Comparison of ENCODE assay signal across 20 cellular contexts in genomic region chr1:151508721-151509292, GRCh38. TPM values are rescaled to one million over a fixed set of nuclear protein-coding genes. Genes with fewer than 3 reads are reported as not detected.
A peak's percentile ranks its signal among the peaks of the same experiment; 100 is the strongest.
DNase-seq lines count a peak whose midpoint lies in the region; ATAC-seq and TF ChIP-seq lines count a peak whose summit lies in the region.
"Had no signal": no experiment of that assay in that cellular context is flagged by ENCODE, and none has a peak within 500 bp of the region (broad histone marks: within the 10 kb centered on the region; RNA-seq: fewer than 3 reads in every experiment).

No MANE protein-coding gene starts in this region.

- POLR2A ChIA-PET in CD4-positive, alpha-beta T cell (lab: Charles Lee): no interaction called here

- H3K79me2 ChIP-seq in Karpas-422 (ENCODE audit: low read length): no peaks in the 10 kb centered on the region

- peak overlapping the region; percentile 55 for H3K4me3 Mint-ChIP-seq in CD4-positive, alpha-beta T cell

- no peak overlapping the region for H3K4me3 ChIP-seq in Karpas-422 (ENCODE audit: low read length)
- H3K4me3 ChIP-seq in duodenal mucosa (ENCODE audit: low read depth in 1 of 2, low read length in 2 of 2): no peak overlapping the region
- peak overlapping the region in 1 of 2 donors; percentile 15 for H3K4me3 ChIP-seq in mucosa of rectum (ENCODE audit: low read length in 2 of 2)
- H3K4me3 ChIP-seq in aorta (ENCODE audit: low read length in 2 of 2): no peak overlapping the region
- no peak overlapping the region for H3K4me3 ChIP-seq in sigmoid colon
- H3K4me3 ChIP-seq: testis had no signal

- H3K9me3 ChIP-seq in CD4-positive, alpha-beta T cell (ENCODE audit: control insufficient read depth, low read length): no peaks in the 10 kb centered on the region
- H3K9me3 ChIP-seq in Karpas-422 (ENCODE audit: low read length): no peaks in the 10 kb centered on the region
- no peaks in the 10 kb centered on the region for H3K9me3 ChIP-seq in duodenal mucosa (ENCODE audit: control insufficient read depth in 1 of 2, low read length in 2 of 2)
- H3K9me3 ChIP-seq in mucosa of rectum (ENCODE audit: control insufficient read depth in 2 of 2, low read length in 2 of 2): no peaks in the 10 kb centered on the region
- H3K9me3 ChIP-seq in aorta (ENCODE audit: control insufficient read depth, low read length): no peaks in the 10 kb centered on the region
- no peaks in the 10 kb centered on the region for H3K9me3 ChIP-seq in sigmoid colon
- H3K9me3 ChIP-seq: testis had no signal

- DNase-seq in CD4-positive, alpha-beta T cell: no peak
- DNase-seq in Karpas-422: peak; percentile 37
- DNase-seq in HCEC 1CT: no peak
- no peak for DNase-seq in aorta
- no peak for DNase-seq in NCI-H748 treated with DMSO at 0.1 percent for 48 hours (lab: John Stamatoyannopoulos, UW)
- no peak for DNase-seq in sigmoid colon
- DNase-seq: activated gamma-delta T cell treated with Interleukin-2 at 50 U/mL for 16 hours; anterior cingulate cortex; erythroblast; H7; naive B cell; NCI-H1436 treated with DMSO at 0.1 percent for 48 hours; NCI-H446; retina; stimulated activated CD4-positive, alpha-beta T cell treated with anti-CD3 and anti-CD28 coated beads, Interleukin-1b, Interleukin-23, amount 100 ng/mL, for 48 hours; testis had no signal

- H3K36me3 ChIP-seq in Karpas-422 (ENCODE audit: insufficient read depth, low read length) (no peaks in the 10 kb centered on the region), duodenal mucosa (ENCODE audit: control insufficient read depth in 1 of 2, insufficient read depth in 2 of 2, low read length in 2 of 2) (no peaks in the 10 kb centered on the region), mucosa of rectum (ENCODE audit: control insufficient read depth in 2 of 2, insufficient read depth in 2 of 2, low read length in 2 of 2) (no peaks in the 10 kb centered on the region), aorta (ENCODE audit: control insufficient read depth in 1 of 2, insufficient read depth in 2 of 2, low read length in 1 of 2) (no peaks in the 10 kb centered on the region), sigmoid colon (no peaks in the 10 kb centered on the region)

- WGBS in aorta, 2 donors: 88% methylated on average over 8 of the region's 8 CpGs
- 57 to 81% methylated on average over 8 of the region's 8 CpGs for WGBS in sigmoid colon, 2 donors

- no peaks in the 10 kb centered on the region for H3K9me3 Mint-ChIP-seq in CD4-positive, alpha-beta T cell
- H3K9me3 Mint-ChIP-seq: naive B cell had no signal

- H3K4me1 Mint-ChIP-seq in CD4-positive, alpha-beta T cell (ENCODE audit: low read depth): peaks cover 28% of the 10 kb centered on the region

- H3K4me2 ChIP-seq in Karpas-422 (ENCODE audit: low read depth, low read length, poor library complexity, severe bottlenecking): no peak overlapping the region
- H3K4me2 ChIP-seq: KMS-11 had no signal

- no peak overlapping the region for H3K27ac Mint-ChIP-seq in CD4-positive, alpha-beta T cell

- H2AFZ ChIP-seq in Karpas-422 (ENCODE audit: low read length): no peak overlapping the region

- intact Hi-C loops in CD4-positive, alpha-beta T cell (cut with DNase I, micrococcal nuclease): no loop called here
- intact Hi-C loops in aorta (cut with DNase I): no loop called here
- intact Hi-C loops in sigmoid colon (cut with DNase I): no loop called here

- no peaks in the 10 kb centered on the region for H4K20me1 ChIP-seq in Karpas-422 (ENCODE audit: insufficient read depth, low read depth, low read length)

- TF ChIP-seq EP300 in sigmoid colon (IDR thresholded peaks at IDR 0.05): no peak

- H3K27ac ChIP-seq in CD4-positive, alpha-beta T cell (ENCODE audit: low read depth, low read length): no peak overlapping the region
- H3K27ac ChIP-seq in Karpas-422 (ENCODE audit: low read length) (no peak overlapping the region), duodenal mucosa (ENCODE audit: low read depth, low read length) (peak overlapping the region; percentile 80), mucosa of rectum (ENCODE audit: low read depth in 2 of 2, low read length in 2 of 2) (peak overlapping the region; percentile 96 to 97), aorta (ENCODE audit: low read depth in 1 of 2, low read length in 2 of 2) (no peak overlapping the region), sigmoid colon (no peak overlapping the region)
- H3K27ac ChIP-seq: KMS-11, testis had no signal

- TF ChIP-seq CTCF in CD4-positive, alpha-beta T cell (IDR thresholded peaks at IDR 0.05): no peak
- no peak for TF ChIP-seq CTCF in sigmoid colon (IDR thresholded peaks at IDR 0.05)

- H3K9ac ChIP-seq in Karpas-422 (ENCODE audit: low read length): no peak overlapping the region
- H3K9ac ChIP-seq in duodenal mucosa (ENCODE audit: low read depth in 1 of 2, low read length in 2 of 2): peak overlapping the region in 1 of 2 donors; percentile 34
- H3K9ac ChIP-seq in mucosa of rectum (ENCODE audit: low read depth in 1 of 2, low read length in 2 of 2): peak overlapping the region in 1 of 2 donors; percentile 23
- H3K9ac ChIP-seq: KMS-11 had no signal

- no peaks in the 10 kb centered on the region for H3K27me3 ChIP-seq in CD4-positive, alpha-beta T cell (ENCODE audit: control insufficient read depth, insufficient read depth, low read length)
- H3K27me3 ChIP-seq in Karpas-422 (ENCODE audit: low read length) (no peaks in the 10 kb centered on the region), duodenal mucosa (ENCODE audit: control insufficient read depth in 1 of 2, insufficient read depth in 2 of 2, low read length in 2 of 2) (no peaks in the 10 kb centered on the region), mucosa of rectum (ENCODE audit: control insufficient read depth in 2 of 2, insufficient read depth in 2 of 2, low read length in 2 of 2) (no peaks in the 10 kb centered on the region), aorta (ENCODE audit: control insufficient read depth in 1 of 2, insufficient read depth in 2 of 2, low read length in 1 of 2) (no peaks in the 10 kb centered on the region), sigmoid colon (no peaks in the 10 kb centered on the region)
- H3K27me3 ChIP-seq: testis had no signal

- CTCF ChIA-PET in CD4-positive, alpha-beta T cell (lab: Charles Lee): no interaction called here

- ATAC-seq in CD4-positive, alpha-beta T cell (ENCODE audit: poor library complexity): no peak
- ATAC-seq in aorta (ENCODE audit: low FRiP score): no peak
- ATAC-seq: activated CD4-positive, CD25-positive, alpha-beta regulatory T cell treated with anti-CD3 and anti-CD28 coated beads, Interleukin-2, amount 50 U/mL, for 24 hours had no signal

- H3K9me2 ChIP-seq in Karpas-422 (replicated peaks; ENCODE audit: insufficient read depth, low read length): no peaks in the 10 kb centered on the region

- H3K4me1 ChIP-seq in Karpas-422 (ENCODE audit: low read length) (peaks cover 21% of the 10 kb centered on the region), duodenal mucosa (ENCODE audit: control insufficient read depth in 1 of 2, insufficient read depth in 2 of 2, low read length in 2 of 2) (peaks cover 4 to 25% of the 10 kb centered on the region in 2 donors), mucosa of rectum (ENCODE audit: control insufficient read depth in 2 of 2, insufficient read depth in 2 of 2, low read length in 2 of 2) (peaks cover 27 to 28% of the 10 kb centered on the region in 2 donors), aorta (ENCODE audit: control insufficient read depth in 1 of 2, insufficient read depth in 2 of 2, low read length in 2 of 2) (peaks cover 0 to 5% of the 10 kb centered on the region in 2 donors), sigmoid colon (peaks cover 0 to 17% (median 12%) of the 10 kb centered on the region in 4 donors)

- no peak for TF ChIP-seq POLR2A in sigmoid colon (IDR thresholded peaks at IDR 0.05)

- no peaks in the 10 kb centered on the region for H3K36me3 Mint-ChIP-seq in CD4-positive, alpha-beta T cell (ENCODE audit: low read depth)
- H3K36me3 Mint-ChIP-seq: naive B cell had no signal

- H3K27me3 Mint-ChIP-seq in CD4-positive, alpha-beta T cell: no peaks in the 10 kb centered on the region
- H3K27me3 Mint-ChIP-seq: naive B cell had no signal

RNA-seq across cellular contexts. Expression of gene CGN, which starts 2.4 kb away (rescaled TPM):
- under 1 TPM; 0.08 to 0.28 TPM for total RNA-seq in CD4-positive, alpha-beta T cell
- total RNA-seq in Karpas-422 (2014; rRNA removed; shearing (Covaris generic); ENCODE audit: low replicate concordance): 0.22 TPM in 1 of 2 replicates, not detected in the other
- total RNA-seq in aorta: 1 to 10 TPM in 1 of 2 donors, under 1 TPM in 1; 0.23 to 1.7 TPM
- 10 to 100 TPM in 1 of 2 donors, under 1 TPM in 1; 0.36 to 27.5 TPM for polyA plus RNA-seq in aorta
- total RNA-seq in sigmoid colon: 1 to 10 TPM in 1 of 4 donors, under 1 TPM in 3; 0.33 to 1.8 (median 0.62) TPM
- polyA plus RNA-seq in sigmoid colon: 100 to 1,000 TPM in 2 of 3 donors, 10 to 100 TPM in 1; 91.9 to 132 (median 115) TPM

RNA-seq across cellular contexts. Expression of gene TUFT1, which starts 31.3 kb away (rescaled TPM):
- 1 to 10 TPM; 7.2 to 9.6 TPM for total RNA-seq in CD4-positive, alpha-beta T cell
- not detected in 2 replicates for total RNA-seq in Karpas-422 (2014; rRNA removed; shearing (Covaris generic); ENCODE audit: low replicate concordance)
- total RNA-seq in aorta (10 to 100 TPM in 1 of 2 donors, 1 to 10 TPM in 1; 6.5 to 11.2 TPM), sigmoid colon (10 to 100 TPM in 3 of 4 donors, 1 to 10 TPM in 1; 8.0 to 13.4 (median 11.5) TPM)
- polyA plus RNA-seq in aorta (1 to 10 TPM; 3.9 to 4.5 TPM), sigmoid colon (10 to 100 TPM; 12.1 to 18.0 (median 16.8) TPM)

RNA-seq across cellular contexts. Expression of gene POGZ, which starts 49.5 kb away (rescaled TPM):
- 10 to 100 TPM; 97.8 to 99.4 TPM for total RNA-seq in CD4-positive, alpha-beta T cell
- total RNA-seq in Karpas-422 (2014; rRNA removed; shearing (Covaris generic); ENCODE audit: low replicate concordance): 54.1 and 78.7 TPM in 2 replicates
- total RNA-seq in aorta: 100 to 1,000 TPM in 1 of 2 donors, 10 to 100 TPM in 1; 96.0 to 144 TPM
- 10 to 100 TPM; 11.6 to 34.6 TPM for polyA plus RNA-seq in aorta
- 10 to 100 TPM; 40.6 to 75.3 (median 46.4) TPM for total RNA-seq in sigmoid colon
- 10 to 100 TPM in 1 of 3 donors, 1 to 10 TPM in 2; 7.2 to 24.6 (median 9.0) TPM for polyA plus RNA-seq in sigmoid colon

Comparison
In these comparisons a context has a peak if more than half of its experiments do, and no peak if none do; other contexts are left out.
1. H3K27ac ChIP-seq: peak in duodenal mucosa (single experiment) and mucosa of rectum (2 of 2); none in CD4-positive, alpha-beta T cell (single experiment), Karpas-422 (single experiment), aorta (0 of 2) and sigmoid colon (0 of 4).